10 cellular contexts compared by ENCODE assay signal in the genomic region with DNA sequence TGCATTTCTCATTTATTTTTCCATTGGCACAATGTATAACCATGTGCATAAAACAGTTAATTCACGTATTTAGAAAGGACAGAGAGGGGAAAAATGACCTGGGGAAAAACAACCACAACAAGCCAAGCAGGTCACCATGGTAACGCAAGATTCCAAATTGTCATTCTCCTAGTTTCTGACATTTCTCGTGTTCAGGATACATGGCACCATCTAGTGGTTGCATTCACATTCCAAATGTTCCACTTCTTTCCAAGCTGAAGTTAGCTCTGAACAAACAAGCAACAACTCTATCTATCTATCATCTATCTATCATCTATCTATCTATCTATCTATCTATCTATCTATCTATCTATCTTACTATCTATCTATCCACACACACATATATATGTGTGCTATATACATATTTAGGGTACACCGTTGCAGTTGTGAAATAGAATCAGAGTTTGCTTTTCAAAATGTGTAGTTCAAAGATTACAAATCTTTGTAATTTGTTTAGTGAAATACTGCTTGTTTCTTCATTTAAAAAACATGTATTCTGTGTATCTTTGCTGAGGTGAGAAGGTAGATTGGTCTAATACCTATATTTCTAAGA.
DNase-seq lines count a peak whose midpoint lies in the region; ATAC-seq and TF ChIP-seq lines count a peak whose summit lies in the region.
"Had no signal": no experiment of that assay in that cellular context is flagged by ENCODE, and none has a peak within 500 bp of the region (broad histone marks: within the 10 kb centered on the region; RNA-seq: fewer than 3 reads in every experiment).

No MANE protein-coding gene starts in this region.

- DNase-seq in T1000 (lab: John Stamatoyannopoulos, UW) = peak; percentile 17
- DNase-seq in glutamatergic neuron = no peak
- DNase-seq in smooth muscle cell of the brain vasculature (ENCODE audit: low read depth, low spot score) = peak; percentile 6
- DNase-seq in KG1 (lab: John Stamatoyannopoulos, UW) = no peak

- H3K4me1 Mint-ChIP-seq in glutamatergic neuron (ENCODE audit: low read depth, unreplicated experiment) = no peaks in the 10 kb centered on the region

- ATAC-seq in GM18498 (IDR thresholded peaks at IDR 0.05; ENCODE audit: unreplicated experiment) = peak; percentile 62
- no peak for ATAC-seq in HG03039 (IDR thresholded peaks at IDR 0.05; ENCODE audit: unreplicated experiment)

- no peak overlapping the region for H3K27ac ChIP-seq in C4-2B
- H3K27ac ChIP-seq: neutrophil, SJSA1 had no signal

- H3K9me3 Mint-ChIP-seq in glutamatergic neuron (ENCODE audit: unreplicated experiment) = no peaks in the 10 kb centered on the region

- no peaks in the 10 kb centered on the region for H3K36me3 Mint-ChIP-seq in glutamatergic neuron (ENCODE audit: unreplicated experiment)

- H3K27ac Mint-ChIP-seq in glutamatergic neuron (ENCODE audit: unreplicated experiment) = no peak overlapping the region

- H3K4me3 Mint-ChIP-seq in glutamatergic neuron (ENCODE audit: unreplicated experiment) = no peak overlapping the region

- TF ChIP-seq CTCF in C4-2B (conservative IDR thresholded peaks at IDR 0.05) (peak; percentile 86), LNCAP (IDR thresholded peaks at IDR 0.05) (peak; percentile 76), glutamatergic neuron (IDR thresholded peaks at IDR 0.05; ENCODE audit: partially characterized antibody, unreplicated experiment) (peak; percentile 64)

- H3K27me3 Mint-ChIP-seq in glutamatergic neuron (ENCODE audit: unreplicated experiment) = no peaks in the 10 kb centered on the region

Comparison
In these comparisons a context has a peak if more than half of its experiments do, and no peak if none do; other contexts are left out.
1. DNase-seq: peak in T1000 (single experiment) and smooth muscle cell of the brain vasculature (single experiment); none in glutamatergic neuron (single experiment) and KG1 (single experiment).
2. Peak in every context shown above with its lines, with median percentiles within 50 percentile points of each other: CTCF ChIP-seq.